Comparison of ENCODE assay signal across 1 cellular context in genomic region chr5:88882321-88883038, GRCh38.
TF ChIP-seq lines count a peak whose summit lies in the region.

No MANE protein-coding gene starts in this region.

TF ChIP-seq in GM12878, 131 proteins besides CTCF, POLR2A, EP300 and RAD21 (continued from another document):
- TF ChIP-seq ZBTB4 (CRISPR knock-in tag; IDR thresholded peaks at IDR 0.05): no peak
- peak; percentile 13; the same call in 1 of the 2 replicates for TF ChIP-seq ATF2 (IDR thresholded peaks at IDR 0.05; ENCODE audit: low read length)
- TF ChIP-seq, protein P1, sequence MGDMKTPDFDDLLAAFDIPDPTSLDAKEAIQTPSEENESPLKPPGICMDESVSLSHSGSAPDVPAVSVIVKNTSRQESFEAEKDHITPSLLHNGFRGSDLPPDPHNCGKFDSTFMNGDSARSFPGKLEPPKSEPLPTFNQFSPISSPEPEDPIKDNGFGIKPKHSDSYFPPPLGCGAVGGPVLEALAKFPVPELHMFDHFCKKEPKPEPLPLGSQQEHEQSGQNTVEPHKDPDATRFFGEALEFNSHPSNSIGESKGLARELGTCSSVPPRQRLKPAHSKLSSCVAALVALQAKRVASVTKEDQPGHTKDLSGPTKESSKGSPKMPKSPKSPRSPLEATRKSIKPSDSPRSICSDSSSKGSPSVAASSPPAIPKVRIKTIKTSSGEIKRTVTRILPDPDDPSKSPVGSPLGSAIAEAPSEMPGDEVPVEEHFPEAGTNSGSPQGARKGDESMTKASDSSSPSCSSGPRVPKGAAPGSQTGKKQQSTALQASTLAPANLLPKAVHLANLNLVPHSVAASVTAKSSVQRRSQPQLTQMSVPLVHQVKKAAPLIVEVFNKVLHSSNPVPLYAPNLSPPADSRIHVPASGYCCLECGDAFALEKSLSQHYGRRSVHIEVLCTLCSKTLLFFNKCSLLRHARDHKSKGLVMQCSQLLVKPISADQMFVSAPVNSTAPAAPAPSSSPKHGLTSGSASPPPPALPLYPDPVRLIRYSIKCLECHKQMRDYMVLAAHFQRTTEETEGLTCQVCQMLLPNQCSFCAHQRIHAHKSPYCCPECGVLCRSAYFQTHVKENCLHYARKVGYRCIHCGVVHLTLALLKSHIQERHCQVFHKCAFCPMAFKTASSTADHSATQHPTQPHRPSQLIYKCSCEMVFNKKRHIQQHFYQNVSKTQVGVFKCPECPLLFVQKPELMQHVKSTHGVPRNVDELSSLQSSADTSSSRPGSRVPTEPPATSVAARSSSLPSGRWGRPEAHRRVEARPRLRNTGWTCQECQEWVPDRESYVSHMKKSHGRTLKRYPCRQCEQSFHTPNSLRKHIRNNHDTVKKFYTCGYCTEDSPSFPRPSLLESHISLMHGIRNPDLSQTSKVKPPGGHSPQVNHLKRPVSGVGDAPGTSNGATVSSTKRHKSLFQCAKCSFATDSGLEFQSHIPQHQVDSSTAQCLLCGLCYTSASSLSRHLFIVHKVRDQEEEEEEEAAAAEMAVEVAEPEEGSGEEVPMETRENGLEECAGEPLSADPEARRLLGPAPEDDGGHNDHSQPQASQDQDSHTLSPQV (IDR thresholded peaks at IDR 0.05): no peak
- TF ChIP-seq CREM (IDR thresholded peaks at IDR 0.05; ENCODE audit: low read depth): peak; percentile 4; the same call in 1 of the 2 replicates
- TF ChIP-seq, protein P2, sequence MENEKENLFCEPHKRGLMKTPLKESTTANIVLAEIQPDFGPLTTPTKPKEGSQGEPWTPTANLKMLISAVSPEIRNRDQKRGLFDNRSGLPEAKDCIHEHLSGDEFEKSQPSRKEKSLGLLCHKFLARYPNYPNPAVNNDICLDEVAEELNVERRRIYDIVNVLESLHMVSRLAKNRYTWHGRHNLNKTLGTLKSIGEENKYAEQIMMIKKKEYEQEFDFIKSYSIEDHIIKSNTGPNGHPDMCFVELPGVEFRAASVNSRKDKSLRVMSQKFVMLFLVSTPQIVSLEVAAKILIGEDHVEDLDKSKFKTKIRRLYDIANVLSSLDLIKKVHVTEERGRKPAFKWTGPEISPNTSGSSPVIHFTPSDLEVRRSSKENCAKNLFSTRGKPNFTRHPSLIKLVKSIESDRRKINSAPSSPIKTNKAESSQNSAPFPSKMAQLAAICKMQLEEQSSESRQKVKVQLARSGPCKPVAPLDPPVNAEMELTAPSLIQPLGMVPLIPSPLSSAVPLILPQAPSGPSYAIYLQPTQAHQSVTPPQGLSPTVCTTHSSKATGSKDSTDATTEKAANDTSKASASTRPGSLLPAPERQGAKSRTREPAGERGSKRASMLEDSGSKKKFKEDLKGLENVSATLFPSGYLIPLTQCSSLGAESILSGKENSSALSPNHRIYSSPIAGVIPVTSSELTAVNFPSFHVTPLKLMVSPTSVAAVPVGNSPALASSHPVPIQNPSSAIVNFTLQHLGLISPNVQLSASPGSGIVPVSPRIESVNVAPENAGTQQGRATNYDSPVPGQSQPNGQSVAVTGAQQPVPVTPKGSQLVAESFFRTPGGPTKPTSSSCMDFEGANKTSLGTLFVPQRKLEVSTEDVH (IDR thresholded peaks at IDR 0.05; ENCODE audit: low read depth, partially characterized antibody): no peak
- TF ChIP-seq SMARCA5 (IDR thresholded peaks at IDR 0.05): no peak
- TF ChIP-seq NR2F1 (conservative IDR thresholded peaks at IDR 0.05): no peak
- TF ChIP-seq MXI1 (IDR thresholded peaks at IDR 0.05; ENCODE audit: low read depth, low read length): peak; percentile 57; the same call in 1 of the 2 replicates
- no peak for TF ChIP-seq PKNOX1 (IDR thresholded peaks at IDR 0.05)
- TF ChIP-seq HDAC2 (IDR thresholded peaks at IDR 0.05): no peak
- peak; percentile 78; the same call in 1 of the 2 replicates for TF ChIP-seq MLLT1 (IDR thresholded peaks at IDR 0.05)
- TF ChIP-seq MEF2B (IDR thresholded peaks at IDR 0.05; ENCODE audit: partially characterized antibody, poor library complexity, severe bottlenecking): no peak
- TF ChIP-seq PBX3 (IDR thresholded peaks at IDR 0.05; ENCODE audit: insufficient replicate concordance, low read depth, low read length): no peak
- no peak for TF ChIP-seq TBL1XR1 (IDR thresholded peaks at IDR 0.05; ENCODE audit: low read depth, low read length)
- TF ChIP-seq SMAD5 (IDR thresholded peaks at IDR 0.05; ENCODE audit: low read depth): peak; percentile 7; the same call in 1 of the 2 replicates
